ENCODE assay signal across 35 cellular contexts in genomic region chr1:212177542-212177941, GRCh38.
A peak's percentile ranks its signal among the peaks of the same experiment; 100 is the strongest.
DNase-seq lines count a peak whose midpoint lies in the region; ATAC-seq, FAIRE-seq and TF ChIP-seq lines count a peak whose summit lies in the region.
"Had no signal": no experiment of that assay in that cellular context is flagged by ENCODE, and none has a peak within 500 bp of the region (broad histone marks: within the 10 kb centered on the region; RNA-seq: fewer than 3 reads in every experiment).

No MANE protein-coding gene starts in this region.

- no peak overlapping the region for H3K4me2 ChIP-seq in HepG2 (ENCODE audit: low read depth, low read length)
- H3K4me2 ChIP-seq in DND-41 (ENCODE audit: insufficient read depth, low read length) = no peak overlapping the region
- H3K4me2 ChIP-seq in K562 (ENCODE audit: insufficient read depth, low read length) = no peak overlapping the region
- H3K4me2 ChIP-seq in MM.1S (ENCODE audit: low read depth, low read length) = no peak overlapping the region
- H3K4me2 ChIP-seq: A549, BLaER1 had no signal

- TF ChIP-seq RAD21 in HepG2 (CRISPR knock-in tag; IDR thresholded peaks at IDR 0.05) (no peak), K562 (CRISPR knock-in tag; conservative IDR thresholded peaks at IDR 0.05 in 1 of 2, IDR thresholded peaks at IDR 0.05 in 1 of 2) (no peak)

- in situ Hi-C loops in HepG2 (cut with HindIII; ENCODE audit: extremely low pct_ligation_motif_present, low pct_unique_long_range_greater_than_20kb) (no loop called here), K562 (cut with MboI) (no loop called here), GM13976 (cut with MboI; ENCODE audit: low sequenced_read_pairs, unreplicated experiment) (no loop called here)

- ATAC-seq in HepG2 (no peak), right lobe of liver (no peak), DND-41 (ENCODE audit: insufficient read depth, low read depth) (peak; percentile 55), K562 (no peak)
- ATAC-seq: A549; CD8-positive, alpha-beta T cell had no signal

- H3K27me3 Mint-ChIP-seq in progenitor cell of endocrine pancreas = peaks cover 3% of the 10 kb centered on the region
- H3K27me3 Mint-ChIP-seq: B cell; CD4-positive, alpha-beta T cell had no signal

- H3F3A ChIP-seq in MM.1S (ENCODE audit: insufficient read depth, low read length) = no peaks in the 10 kb centered on the region

- H2AFZ ChIP-seq in HepG2 (ENCODE audit: low read length) = no peak overlapping the region
- H2AFZ ChIP-seq in DND-41 (ENCODE audit: low read depth, low read length) = no peak overlapping the region
- no peak overlapping the region for H2AFZ ChIP-seq in K562 (ENCODE audit: low read depth, low read length)
- H2AFZ ChIP-seq in MM.1S (ENCODE audit: low read length) = no peak overlapping the region

- CTCF ChIA-PET in HepG2 (lab: Yijun Ruan, JAX; ENCODE audit: low intra/inter-chr PET ratio, low total read pairs) = no interaction called here
- CTCF ChIA-PET in K562 (lab: Yijun Ruan, JAX; ENCODE audit: low intra/inter-chr PET ratio) = no interaction called here

- TF ChIP-seq POLR2A in HepG2 (IDR thresholded peaks at IDR 0.05; ENCODE audit: insufficient read depth in 1 of 2, low read depth in 2 of 2, low read length in 2 of 2) = no peak
- no peak for TF ChIP-seq POLR2A in right lobe of liver (IDR thresholded peaks at IDR 0.05)
- TF ChIP-seq POLR2A in K562 (conservative IDR thresholded peaks at IDR 0.05) = no peak

- intact Hi-C loops in HepG2 (cut with micrococcal nuclease; ENCODE audit: unreplicated experiment) (no loop called here), right lobe of liver (cut with DNase I) (no loop called here), K562 (cut with micrococcal nuclease) (no loop called here)

- no peaks in the 10 kb centered on the region for H3K9me3 Mint-ChIP-seq in progenitor cell of endocrine pancreas (ENCODE audit: low read depth)
- H3K9me3 Mint-ChIP-seq: CD14-positive monocyte; CD4-positive, alpha-beta memory T cell; CD4-positive, alpha-beta T cell; CD4-positive, CD25-positive, alpha-beta regulatory T cell; CD8-positive, alpha-beta memory T cell; CD8-positive, alpha-beta T cell had no signal

- no peaks in the 10 kb centered on the region for H3K9me2 ChIP-seq in MM.1S (replicated peaks; ENCODE audit: insufficient read depth, low read length)

- H3K4me1 Mint-ChIP-seq in progenitor cell of endocrine pancreas (ENCODE audit: low read depth) = no peaks in the 10 kb centered on the region
- H3K4me1 Mint-ChIP-seq: B cell had no signal

- H4K20me1 ChIP-seq in HepG2 (ENCODE audit: insufficient read depth, low read length) = no peaks in the 10 kb centered on the region
- H4K20me1 ChIP-seq in DND-41 (ENCODE audit: insufficient read depth, low read length) = no peaks in the 10 kb centered on the region
- H4K20me1 ChIP-seq in K562 (replicated peaks; ENCODE audit: control insufficient read depth, insufficient read depth, low read length) = no peaks in the 10 kb centered on the region
- no peaks in the 10 kb centered on the region for H4K20me1 ChIP-seq in MM.1S (ENCODE audit: insufficient read depth, low read length)
- H4K20me1 ChIP-seq: BLaER1; BLaER1 treated with 17β-estradiol and CSF1 and Interleukin-3, amounts not matched to agents 10 nM and 100 nM had no signal

- H3K79me2 ChIP-seq in HepG2 (ENCODE audit: insufficient read depth, low read length) (no peaks in the 10 kb centered on the region), DND-41 (ENCODE audit: insufficient read depth, low read length) (no peaks in the 10 kb centered on the region), K562 (ENCODE audit: control insufficient read depth, insufficient read depth, low read length) (no peaks in the 10 kb centered on the region), MM.1S (ENCODE audit: low read length) (no peaks in the 10 kb centered on the region)

- H3K27ac Mint-ChIP-seq in progenitor cell of endocrine pancreas = peak overlapping the region; percentile 51
- H3K27ac Mint-ChIP-seq: B cell; CD14-positive monocyte; CD4-positive, alpha-beta memory T cell; CD4-positive, alpha-beta T cell; CD8-positive, alpha-beta T cell had no signal

- H3K4me3 ChIP-seq in HepG2 (replicated peaks in 1 of 3; ENCODE audit: insufficient read depth in 1 of 3, low read depth in 2 of 3, low read length in 3 of 3) (no peak overlapping the region), right lobe of liver (no peak overlapping the region), DND-41 (ENCODE audit: low read depth in 1 of 2, low read length in 2 of 2) (no peak overlapping the region), K562 (no peak overlapping the region), MM.1S (ENCODE audit: low read length) (no peak overlapping the region)
- H3K4me3 ChIP-seq: A549; BLaER1; BLaER1 treated with 17β-estradiol and CSF1 and Interleukin-3, amounts not matched to agents 10 nM and 100 nM had no signal

- no peaks in the 10 kb centered on the region for H3K4me1 ChIP-seq in HepG2 (ENCODE audit: insufficient read depth, low read length)
- no peaks in the 10 kb centered on the region for H3K4me1 ChIP-seq in right lobe of liver
- H3K4me1 ChIP-seq in DND-41 (ENCODE audit: insufficient read depth, low read length) = no peaks in the 10 kb centered on the region
- no peaks in the 10 kb centered on the region; a peak in 2 of 5 replicates for H3K4me1 ChIP-seq in K562 (replicated peaks in 1 of 2; ENCODE audit: control insufficient read depth in 2 of 2, insufficient read depth in 2 of 2, low read length in 2 of 2)
- H3K4me1 ChIP-seq in MM.1S (ENCODE audit: low read length) = no peaks in the 10 kb centered on the region
- H3K4me1 ChIP-seq: BE2C, BLaER1 had no signal

- no peaks in the 10 kb centered on the region for H3K36me3 Mint-ChIP-seq in progenitor cell of endocrine pancreas (ENCODE audit: insufficient read depth)
- H3K36me3 Mint-ChIP-seq: CD14-positive monocyte; CD4-positive, alpha-beta memory T cell; CD4-positive, CD25-positive, alpha-beta regulatory T cell; CD8-positive, alpha-beta memory T cell; CD8-positive, alpha-beta T cell had no signal

- BruUV-seq in HepG2 (replicated peaks; lab: Mats Ljungman, UMichigan) (no TSS peak), K562 (replicated peaks; lab: Mats Ljungman, UMichigan) (no TSS peak)

- TF ChIP-seq EP300 in HepG2 (IDR thresholded peaks at IDR 0.05; ENCODE audit: low read depth in 2 of 2, low read length in 2 of 2) (no peak), HepG2 (CRISPR knock-in tag; IDR thresholded peaks at IDR 0.05; ENCODE audit: borderline replicate concordance) (no peak), K562 (IDR thresholded peaks at IDR 0.05; ENCODE audit: low read length) (no peak)

- FAIRE-seq in HepG2 (lab: Jason Lieb, UNC) (no peak), K562 (lab: Jason Lieb, UNC) (no peak)
- FAIRE-seq: A204.1, A549 had no signal

- H3K27me3 ChIP-seq in HepG2 (ENCODE audit: control insufficient read depth in 1 of 2, insufficient read depth in 2 of 2, low read length in 2 of 2) = no peaks in the 10 kb centered on the region
- H3K27me3 ChIP-seq in right lobe of liver = no peaks in the 10 kb centered on the region
- no peaks in the 10 kb centered on the region for H3K27me3 ChIP-seq in DND-41 (ENCODE audit: insufficient read depth, low read length, poor library complexity)
- H3K27me3 ChIP-seq in K562 (ENCODE audit: control insufficient read depth in 2 of 2, insufficient read depth in 2 of 2, low read length in 2 of 2) = no peaks in the 10 kb centered on the region
- no peaks in the 10 kb centered on the region for H3K27me3 ChIP-seq in MM.1S (replicated peaks; ENCODE audit: insufficient read depth, low read length)
- H3K27me3 ChIP-seq: BE2C; BLaER1; BLaER1 treated with 17β-estradiol and CSF1 and Interleukin-3, amounts not matched to agents 10 nM and 100 nM had no signal

- TF ChIP-seq CTCF in HepG2 (CRISPR knock-in tag; IDR thresholded peaks at IDR 0.05) (no peak), right lobe of liver (IDR thresholded peaks at IDR 0.05) (no peak), DND-41 (IDR thresholded peaks at IDR 0.05; ENCODE audit: borderline replicate concordance, extremely low read depth, low read length, poor library complexity, severe bottlenecking) (no peak), K562 (IDR thresholded peaks at IDR 0.05 in 2 of 3, conservative IDR thresholded peaks at IDR 0.05 in 1 of 3; ENCODE audit: insufficient read depth in 2 of 3, low read depth in 1 of 3, low read length in 3 of 3) (no peak), progenitor cell of endocrine pancreas (IDR thresholded peaks at IDR 0.05; ENCODE audit: unreplicated experiment) (no peak), GM13976 (IDR thresholded peaks at IDR 0.05; ENCODE audit: borderline replicate concordance, control extremely low read depth, extremely low read depth, insufficient read depth, missing control alignments) (no peak), MM.1S (IDR thresholded peaks at IDR 0.05; ENCODE audit: low read length) (no peak)

- H3K9me1 ChIP-seq in K562 (ENCODE audit: control insufficient read depth, insufficient read depth, low read length) = no peaks in the 10 kb centered on the region

- POLR2A ChIA-PET in HepG2 (lab: Yijun Ruan, JAX) (no interaction called here), K562 (lab: Yijun Ruan, JAX) (no interaction called here)

- H3K9me3 ChIP-seq in HepG2 (ENCODE audit: low read length) (no peaks in the 10 kb centered on the region), right lobe of liver (no peaks in the 10 kb centered on the region), DND-41 (ENCODE audit: insufficient read depth, low read length, severe bottlenecking) (no peaks in the 10 kb centered on the region), K562 (replicated peaks; ENCODE audit: control insufficient read depth, insufficient read depth, low read depth, low read length) (no peaks in the 10 kb centered on the region), MM.1S (replicated peaks; ENCODE audit: insufficient read depth, low read length) (no peaks in the 10 kb centered on the region)
- H3K9me3 ChIP-seq: A549, BE2C, BLaER1, Caco-2 had no signal

- 86% methylated on average over 2 of the region's 2 CpGs for WGBS in HepG2 (ENCODE audit: low lambda C conversion rate)
- WGBS in right lobe of liver (ENCODE audit: insufficient coverage, low coverage, low lambda C conversion rate, missing lambda C conversion rate) = 94% methylated on average over 2 of the region's 2 CpGs
- 89% methylated on average over 2 of the region's 2 CpGs for WGBS in K562 (ENCODE audit: insufficient coverage, low coverage, missing lambda C conversion rate)

- no peak overlapping the region for H3K4me3 Mint-ChIP-seq in progenitor cell of endocrine pancreas (ENCODE audit: low read depth)
- H3K4me3 Mint-ChIP-seq: B cell; CD14-positive monocyte; CD4-positive, alpha-beta memory T cell; CD4-positive, alpha-beta T cell; CD4-positive, CD25-positive, alpha-beta regulatory T cell; CD8-positive, alpha-beta memory T cell; CD8-positive, alpha-beta T cell had no signal

- no peak overlapping the region for H3K9ac ChIP-seq in HepG2 (ENCODE audit: insufficient read depth, low read depth, low read length)
- no peak overlapping the region for H3K9ac ChIP-seq in DND-41 (ENCODE audit: low read depth, low read length)
- no peak overlapping the region for H3K9ac ChIP-seq in K562 (ENCODE audit: insufficient read depth in 1 of 2, low read depth in 2 of 2, low read length in 2 of 2)
- H3K9ac ChIP-seq in MM.1S (ENCODE audit: low read length) = no peak overlapping the region
- H3K9ac ChIP-seq: BLaER1; BLaER1 treated with 17β-estradiol and CSF1 and Interleukin-3, amounts not matched to agents 10 nM and 100 nM had no signal

- DNase-seq in HepG2 (ENCODE audit: low spot score) (no peak), right lobe of liver (no peak), DND-41 (no peak), K562 (ENCODE audit: extremely low read depth in 1 of 4, low spot score in 3 of 4) (no peak), progenitor cell of endocrine pancreas (ENCODE audit: low spot score, unreplicated experiment) (no peak), GM13976 (ENCODE audit: low spot score) (no peak), H4 (ENCODE audit: low spot score) (no peak), MM.1S (no peak)
- DNase-seq: 8988T; ACHN; AML-193; BE2C; C1 segment of cervical spinal cord; Caco-2; Calu3; CD4-positive, alpha-beta memory T cell; CD4-positive, alpha-beta T cell; CD4-positive, CD25-positive, alpha-beta regulatory T cell; CD8-positive, alpha-beta memory T cell; CD8-positive, alpha-beta T cell; COR-L47; DMS 273 treated with DMSO at 0.1 percent for 48 hours; DMS153; DMS53; DMS79; DMS79 treated with DMSO at 0.1 percent for 48 hours; EL had no signal

- H3K36me3 ChIP-seq in HepG2 (replicated peaks in 1 of 2; ENCODE audit: control insufficient read depth in 1 of 2, insufficient read depth in 2 of 2, low read length in 2 of 2) = no peaks in the 10 kb centered on the region
- H3K36me3 ChIP-seq in right lobe of liver = no peaks in the 10 kb centered on the region
- no peaks in the 10 kb centered on the region for H3K36me3 ChIP-seq in DND-41 (ENCODE audit: insufficient read depth, low read length)
- H3K36me3 ChIP-seq in K562 (ENCODE audit: control insufficient read depth, insufficient read depth, low read length) = no peaks in the 10 kb centered on the region
- H3K36me3 ChIP-seq in MM.1S (replicated peaks; ENCODE audit: insufficient read depth, low read length) = no peaks in the 10 kb centered on the region
- H3K36me3 ChIP-seq: BE2C; BLaER1; BLaER1 treated with 17β-estradiol and CSF1 and Interleukin-3, amounts not matched to agents 10 nM and 100 nM had no signal

- H3K27ac ChIP-seq in HepG2 (ENCODE audit: extremely low read length, insufficient read depth, low read length) (no peak overlapping the region), right lobe of liver (no peak overlapping the region), DND-41 (ENCODE audit: low read length) (no peak overlapping the region), K562 (ENCODE audit: extremely low read depth, low read depth, low read length) (no peak overlapping the region), MM.1S (ENCODE audit: low read length) (no peak overlapping the region)
- H3K27ac ChIP-seq: 22Rv1; A549; BLaER1; BLaER1 treated with 17β-estradiol and CSF1 and Interleukin-3, amounts not matched to agents 10 nM and 100 nM; C4-2B had no signal

Comparison
In these comparisons a context has a peak if more than half of its experiments do, and no peak if none do; other contexts are left out.
1. Of the 241 proteins assayed by ChIP-seq in both HepG2 and K562: peak only in HepG2: none; only in K562: ADNP; in both: none; in neither: 239; mixed calls (peak in some experiments, not most) for 1.